Comparison of ENCODE assay signal across 1 cellular context in genomic region chr7:66920256-66920655, GRCh38.
TF ChIP-seq lines count a peak whose summit lies in the region.

No MANE protein-coding gene starts in this region.

TF ChIP-seq in IMR-90, 13 proteins besides CTCF, POLR2A, EP300 and RAD21 (continued from another document):
- TF ChIP-seq USF2 (IDR thresholded peaks at IDR 0.05; ENCODE audit: low read depth, low read length): no peak
TF ChIP-seq in IMR-90: peak in this region for 0.
